8 cellular contexts compared by ENCODE assay signal in genomic region chr11:9091044-9091936, GRCh38. TPM values are rescaled to one million over a fixed set of nuclear protein-coding genes. Genes with fewer than 3 reads are reported as not detected.
DNase-seq lines count a peak whose midpoint lies in the region; ATAC-seq and TF ChIP-seq lines count a peak whose summit lies in the region.

SCUBE2 (minus strand) TSS chr11:9091599; CDS start chr11:9091528, 71 bp downstream.

- DNase-seq in cardiac muscle cell (ENCODE audit: low read depth in 1 of 2, low spot score in 1 of 2) = peak; percentile 8 to 35
- DNase-seq in Right ventricle myocardium inferior (ENCODE audit: missing footprints) = no peak
- DNase-seq in dermis blood vessel endothelial cell = peak; percentile 15
- peak in 2 of 3 donors; percentile 36 to 63 for DNase-seq in mucosa of descending colon
- no peak for DNase-seq in anterior cingulate cortex (lab: John Stamatoyannopoulos, UW)
- no peak for DNase-seq in UCSD-AML1 (lab: John Stamatoyannopoulos, UW; ENCODE audit: unreplicated experiment)
- DNase-seq in DMS153 (lab: John Stamatoyannopoulos, UW) = no peak

- no peaks in the 10 kb centered on the region for H3K4me1 ChIP-seq in cardiac muscle cell (ENCODE audit: low read depth)
- peaks cover 17% of the 10 kb centered on the region for H3K4me1 ChIP-seq in mucosa of descending colon (ENCODE audit: low read depth)

- ATAC-seq in Right ventricle myocardium inferior = no peak
- peak; percentile 40 for ATAC-seq in mucosa of descending colon
- ATAC-seq in GM19463 (IDR thresholded peaks at IDR 0.05; ENCODE audit: unreplicated experiment) = no peak

- no peak within 1 kb of the TSS for H3K27ac ChIP-seq in cardiac muscle cell

- TF ChIP-seq CTCF in cardiac muscle cell (IDR thresholded peaks at IDR 0.05; ENCODE audit: low read depth, low read length) = no peak
- TF ChIP-seq CTCF in mucosa of descending colon (IDR thresholded peaks at IDR 0.05) = no peak

- intact Hi-C loops in Right ventricle myocardium inferior (cut with DNase I) (no loop called here), mucosa of descending colon (cut with DNase I, micrococcal nuclease) (no loop called here)

- peaks cover 70% of the 10 kb centered on the region for H3K27me3 ChIP-seq in cardiac muscle cell

- H3K36me3 ChIP-seq in cardiac muscle cell (no peaks in the 10 kb centered on the region), mucosa of descending colon (ENCODE audit: low read depth) (no peaks in the 10 kb centered on the region)

- H3K9me3 ChIP-seq in cardiac muscle cell (ENCODE audit: low read depth) (no peaks in the 10 kb centered on the region), mucosa of descending colon (no peaks in the 10 kb centered on the region)

- H3K4me3 ChIP-seq in cardiac muscle cell (peak within 1 kb of the TSS; percentile 40), mucosa of descending colon (no peak within 1 kb of the TSS)

RNA-seq across cellular contexts. Expression of gene SCUBE2, which starts in this region (rescaled TPM):
- 0.18 and 0.21 TPM in 2 replicates for total RNA-seq in cardiac muscle cell
- polyA plus RNA-seq in cardiac muscle cell = 1.4 TPM in 1 of 2 replicates, not detected in the other
- total RNA-seq in Right ventricle myocardium inferior = 1.3 TPM
- total RNA-seq in dermis blood vessel endothelial cell = 3.5 and 3.9 TPM in 2 replicates
- total RNA-seq in mucosa of descending colon = 10 to 100 TPM in 2 of 3 donors, 1 to 10 TPM in 1; 8.7 to 18.7 (median 15.9) TPM

Comparison
In these comparisons a context has a peak if more than half of its experiments do, and no peak if none do; other contexts are left out.
1. DNase-seq: peak in cardiac muscle cell (2 of 2), dermis blood vessel endothelial cell (single experiment) and mucosa of descending colon (2 of 3); none in Right ventricle myocardium inferior (single experiment), anterior cingulate cortex (0 of 58), UCSD-AML1 (single experiment) and DMS153 (single experiment).